ENCODE assay signal across 18 cellular contexts in the genomic region with DNA sequence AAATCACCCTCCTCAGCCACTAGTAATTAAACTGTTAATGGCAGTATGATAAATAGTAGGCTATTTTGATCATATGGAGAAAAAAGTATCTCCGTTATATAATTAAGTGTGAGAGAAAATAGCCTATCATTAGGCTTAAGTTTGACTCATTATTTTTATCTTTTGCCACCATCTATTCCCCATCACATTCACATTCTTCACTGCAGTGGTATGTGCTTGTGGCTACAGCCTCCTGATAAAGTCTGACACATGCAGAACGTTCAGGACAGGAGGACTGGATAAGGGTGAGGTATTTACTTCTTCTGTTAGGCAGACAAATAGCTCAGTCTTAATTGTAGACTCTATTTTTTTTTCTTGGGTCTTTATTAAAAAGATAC. TPM values are rescaled to one million over a fixed set of nuclear protein-coding genes. Genes with fewer than 3 reads are reported as not detected.
DNase-seq lines count a peak whose midpoint lies in the region; ATAC-seq and TF ChIP-seq lines count a peak whose summit lies in the region.
"Had no signal": no experiment of that assay in that cellular context is flagged by ENCODE, and none has a peak within 500 bp of the region (broad histone marks: within the 10 kb centered on the region; RNA-seq: fewer than 3 reads in every experiment).

No MANE protein-coding gene starts in this region.

- H3K4me2 ChIP-seq in hepatocyte, result no peak overlapping the region
- peak overlapping the region; percentile 10 for H3K4me2 ChIP-seq in smooth muscle cell

- H3K9me2 ChIP-seq in hepatocyte (replicated peaks; ENCODE audit: insufficient read depth), result no peaks in the 10 kb centered on the region

- intact Hi-C loops in prostate gland (cut with DNase I), result loop anchor here (10.0 kb wide), 1 partner anchor 173 kb away; no protein-coding TSS in a partner anchor

- H3K4me1 Mint-ChIP-seq in endodermal cell (peaks cover 50% of the 10 kb centered on the region), T-helper 17 cell (no peaks in the 10 kb centered on the region)
- H3K4me1 Mint-ChIP-seq: activated B cell treated with CpG ODN at 0.5 μM for 24 hours had no signal

- H3K36me3 ChIP-seq in endodermal cell (ENCODE audit: control insufficient read depth, insufficient read depth, low read length) (peaks cover 8% of the 10 kb centered on the region), hepatocyte (replicated peaks; ENCODE audit: insufficient read depth, low read depth) (no peaks in the 10 kb centered on the region), smooth muscle cell (ENCODE audit: low read depth) (no peaks in the 10 kb centered on the region), prostate gland (no peaks in the 10 kb centered on the region)
- H3K36me3 ChIP-seq: sigmoid colon had no signal

- peaks cover 16% of the 10 kb centered on the region for H3K36me3 Mint-ChIP-seq in endodermal cell (ENCODE audit: low read depth)
- H3K36me3 Mint-ChIP-seq in T-helper 17 cell (ENCODE audit: low read depth), result no peaks in the 10 kb centered on the region

- peak overlapping the region; percentile 56 for H3K9ac ChIP-seq in endodermal cell (ENCODE audit: extremely low read depth, low read length, poor library complexity, severe bottlenecking)
- H3K9ac ChIP-seq in smooth muscle cell (ENCODE audit: low read depth), result no peak overlapping the region

- H3K4me3 ChIP-seq in endodermal cell (ENCODE audit: low read length), result peak overlapping the region; percentile 31
- no peak overlapping the region for H3K4me3 ChIP-seq in hepatocyte
- no peak overlapping the region for H3K4me3 ChIP-seq in smooth muscle cell
- H3K4me3 ChIP-seq in prostate gland, result no peak overlapping the region
- H3K4me3 ChIP-seq: sigmoid colon, thyroid gland had no signal

- ATAC-seq in T-helper 17 cell, result no peak
- ATAC-seq in HG03521 (IDR thresholded peaks at IDR 0.05; ENCODE audit: unreplicated experiment), result no peak

- H3K9me3 Mint-ChIP-seq in endodermal cell, result no peaks in the 10 kb centered on the region
- H3K9me3 Mint-ChIP-seq: activated B cell treated with CpG ODN at 0.5 μM for 24 hours had no signal

- no peak overlapping the region for H3K4me3 Mint-ChIP-seq in endodermal cell
- H3K4me3 Mint-ChIP-seq in T-helper 17 cell, result no peak overlapping the region
- H3K4me3 Mint-ChIP-seq: activated B cell treated with CpG ODN at 0.5 μM for 24 hours had no signal

- H3K27ac Mint-ChIP-seq in endodermal cell, result peak overlapping the region; percentile 92
- H3K27ac Mint-ChIP-seq in T-helper 17 cell, result no peak overlapping the region
- H3K27ac Mint-ChIP-seq: activated B cell treated with CpG ODN at 0.5 μM for 24 hours had no signal

- H3K79me2 ChIP-seq in hepatocyte (no peaks in the 10 kb centered on the region), smooth muscle cell (ENCODE audit: low read depth) (no peaks in the 10 kb centered on the region)

- WGBS in endodermal cell (ENCODE audit: insufficient coverage in 1 of 2, insufficient read length in 1 of 2), 2 experiments, result 50% methylated on average over 2 of the region's 2 CpGs; no CpG with 5 or more reads in 1 of the 2 experiments
- WGBS in hepatocyte (ENCODE audit: low lambda C conversion rate, missing lambda C conversion rate), result 23% methylated on average over 2 of the region's 2 CpGs
- WGBS in smooth muscle cell (ENCODE audit: low lambda C conversion rate), result 2% methylated on average over 2 of the region's 2 CpGs
- 53% methylated on average over 2 of the region's 2 CpGs for WGBS in prostate gland

- H4K20me1 ChIP-seq in hepatocyte (ENCODE audit: insufficient read depth, poor library complexity, severe bottlenecking) (no peaks in the 10 kb centered on the region), smooth muscle cell (ENCODE audit: low read depth) (no peaks in the 10 kb centered on the region)

- no peak overlapping the region for H2AFZ ChIP-seq in hepatocyte
- no peak overlapping the region for H2AFZ ChIP-seq in smooth muscle cell (ENCODE audit: low read depth)

- H3K27me3 ChIP-seq in endodermal cell (ENCODE audit: control insufficient read depth, insufficient read depth, low read length, poor library complexity, severe bottlenecking) (no peaks in the 10 kb centered on the region), hepatocyte (no peaks in the 10 kb centered on the region), smooth muscle cell (ENCODE audit: low read depth) (no peaks in the 10 kb centered on the region), prostate gland (replicated peaks; ENCODE audit: insufficient read depth) (no peaks in the 10 kb centered on the region)
- H3K27me3 ChIP-seq: sigmoid colon, thyroid gland had no signal

- H3K9me3 ChIP-seq in endodermal cell (ENCODE audit: control insufficient read depth, low read length), result no peaks in the 10 kb centered on the region
- no peaks in the 10 kb centered on the region for H3K9me3 ChIP-seq in hepatocyte (ENCODE audit: low read depth)
- H3K9me3 ChIP-seq in smooth muscle cell (replicated peaks; ENCODE audit: low read depth), result no peaks in the 10 kb centered on the region
- no peaks in the 10 kb centered on the region for H3K9me3 ChIP-seq in prostate gland
- no peaks in the 10 kb centered on the region for H3K9me3 ChIP-seq in T-helper 17 cell (ENCODE audit: control insufficient read depth, low read length, poor library complexity, severe bottlenecking)
- H3K9me3 ChIP-seq: sigmoid colon, thyroid gland had no signal

- no peaks in the 10 kb centered on the region for H3K27me3 Mint-ChIP-seq in endodermal cell (ENCODE audit: insufficient read depth)
- H3K27me3 Mint-ChIP-seq in T-helper 17 cell, result no peaks in the 10 kb centered on the region

- H3K27ac ChIP-seq in endodermal cell (ENCODE audit: low read depth, low read length) (no peak overlapping the region), hepatocyte (no peak overlapping the region), smooth muscle cell (ENCODE audit: low read depth) (peak overlapping the region; percentile 1), prostate gland (no peak overlapping the region)
- H3K27ac ChIP-seq: 22Rv1, sigmoid colon, thyroid gland had no signal

- no peak for TF ChIP-seq CTCF in endodermal cell (conservative IDR thresholded peaks at IDR 0.05)
- no peak for TF ChIP-seq CTCF in hepatocyte (IDR thresholded peaks at IDR 0.05; ENCODE audit: poor library complexity)
- no peak for TF ChIP-seq CTCF in smooth muscle cell (IDR thresholded peaks at IDR 0.05; ENCODE audit: borderline replicate concordance, insufficient read depth, poor library complexity, severe bottlenecking)
- TF ChIP-seq CTCF in prostate gland (IDR thresholded peaks at IDR 0.05), result no peak

- peak; percentile 6 for DNase-seq in DMS53 (lab: John Stamatoyannopoulos, UW)
- no peak for DNase-seq in DMS53 treated with DMSO at 0.1 percent for 48 hours (lab: John Stamatoyannopoulos, UW; ENCODE audit: unreplicated experiment)
- DNase-seq in endodermal cell, result no peak
- peak; percentile 11 for DNase-seq in hepatocyte (ENCODE audit: low spot score)
- DNase-seq in smooth muscle cell (lab: John Stamatoyannopoulos, UW; ENCODE audit: unreplicated experiment), result no peak
- DNase-seq in prostate gland (ENCODE audit: low spot score), result no peak
- DNase-seq in T-helper 17 cell, result no peak
- DNase-seq: activated B cell treated with CpG ODN at 0.5 μM for 24 hours; activated gamma-delta T cell; anterior cingulate cortex; DMS79; NCI-H187 treated with DMSO at 0.1 percent for 48 hours; NCI-H510A; sigmoid colon; stimulated activated CD4-positive, alpha-beta T cell treated with anti-CD3 and anti-CD28 coated beads, Interleukin-4, amount 100 ng/mL, for 4 hours; thyroid gland had no signal

- TF ChIP-seq POLR2A in prostate gland (IDR thresholded peaks at IDR 0.05), result no peak

- H3F3A ChIP-seq in smooth muscle cell (ENCODE audit: low read depth), result peaks cover 22% of the 10 kb centered on the region

- peaks cover 28% of the 10 kb centered on the region for H3K4me1 ChIP-seq in endodermal cell (ENCODE audit: control insufficient read depth, insufficient read depth, low read length)
- peaks cover 19% of the 10 kb centered on the region for H3K4me1 ChIP-seq in hepatocyte (ENCODE audit: insufficient read depth)
- H3K4me1 ChIP-seq in smooth muscle cell (ENCODE audit: low read depth), result peaks cover 10% of the 10 kb centered on the region
- H3K4me1 ChIP-seq in prostate gland (replicated peaks), result no peaks in the 10 kb centered on the region
- H3K4me1 ChIP-seq: sigmoid colon, thyroid gland had no signal

RNA-seq across cellular contexts. Expression of a gene that starts 5.8 kb away (rescaled TPM):
- total RNA-seq in endodermal cell, result 10 to 100 TPM; 39.8 to 61.6 TPM
- polyA plus RNA-seq in endodermal cell (2013, experiment 1 of 2), result 20.8 TPM
- 22.4 TPM for polyA plus RNA-seq in endodermal cell (2013, experiment 2 of 2)
- 8.5 and 12.3 TPM in 2 replicates for total RNA-seq in hepatocyte
- polyA plus RNA-seq in hepatocyte, result 6.3 and 9.9 TPM in 2 replicates
- 12.8 and 14.9 TPM in 2 replicates for total RNA-seq in smooth muscle cell
- 1.8 and 3.5 TPM in 2 replicates for polyA plus RNA-seq in smooth muscle cell
- 10 to 100 TPM; 22.5 to 29.0 TPM for total RNA-seq in prostate gland
- total RNA-seq in T-helper 17 cell, result not detected
- total RNA-seq: activated B cell treated with CpG ODN at 0.5 μM for 24 hours had no signal

Comparison
In these comparisons a context has a peak if more than half of its experiments do, and no peak if none do; other contexts are left out.
1. DNase-seq: peak in DMS53 (single experiment) and hepatocyte (single experiment); none in DMS53 treated with DMSO at 0.1 percent for 48 hours (single experiment), endodermal cell (single experiment), smooth muscle cell (single experiment), prostate gland (single experiment) and T-helper 17 cell (0 of 3).